Comparison of ENCODE assay signal across 21 cellular contexts in the genomic region with DNA sequence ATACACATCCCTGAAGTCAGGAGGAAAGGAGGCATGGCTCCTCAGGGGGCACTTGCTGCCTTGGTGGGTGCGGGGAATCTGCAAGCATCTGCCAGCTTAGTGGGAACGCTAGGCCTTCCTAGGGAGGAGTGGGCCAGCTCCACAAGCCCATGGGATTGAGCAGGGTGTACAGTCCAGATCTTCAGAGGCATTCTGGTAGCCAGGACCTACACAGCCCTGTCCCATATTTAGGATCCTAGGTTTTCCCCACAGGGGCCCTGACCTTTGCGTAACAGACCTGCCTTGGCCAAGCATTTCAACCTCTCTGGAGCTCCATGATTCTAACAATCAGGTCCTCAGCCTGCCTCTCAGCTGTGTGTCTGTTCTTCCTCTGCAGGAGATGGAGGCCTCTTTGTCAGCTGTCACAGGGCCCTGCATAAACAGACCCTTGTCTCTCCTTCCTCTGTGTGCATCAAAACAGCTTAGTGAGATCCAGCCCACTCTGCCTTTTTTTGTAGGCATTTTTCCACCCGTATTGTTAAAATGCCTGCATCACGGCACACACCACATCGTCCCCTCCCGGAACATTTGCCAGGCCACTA.
"Had no signal": no experiment of that assay in that cellular context is flagged by ENCODE, and none has a peak within 500 bp of the region (broad histone marks: within the 10 kb centered on the region; RNA-seq: fewer than 3 reads in every experiment).

No MANE protein-coding gene starts in this region.

- FAIRE-seq: endometrium, kidney had no signal

- H3K36me3 ChIP-seq: left lung, prostate gland, suprapubic skin had no signal

- H3K27ac Mint-ChIP-seq: activated CD4-positive, alpha-beta memory T cell treated with anti-CD3 and anti-CD28 coated beads, Interleukin-2, amount 10 ng/mL, durations not matched to agents 7 days and 5 days; activated CD4-positive, alpha-beta T cell treated with anti-CD3 and anti-CD28 coated beads for 36 hours; natural killer cell; type B pancreatic cell had no signal

- H3K9me3 ChIP-seq: left lung, prostate gland, suprapubic skin had no signal

- H3K4me1 Mint-ChIP-seq: activated CD4-positive, alpha-beta memory T cell treated with anti-CD3 and anti-CD28 coated beads, Interleukin-2, amount 10 ng/mL, durations not matched to agents 7 days and 5 days; activated CD4-positive, alpha-beta T cell treated with anti-CD3 and anti-CD28 coated beads for 36 hours; natural killer cell had no signal

- H3K27me3 ChIP-seq: hepatocyte, left lung, suprapubic skin had no signal

- H3K9me3 Mint-ChIP-seq: activated CD4-positive, alpha-beta memory T cell treated with anti-CD3 and anti-CD28 coated beads, Interleukin-2, amount 10 ng/mL, durations not matched to agents 7 days and 5 days; activated naive CD4-positive, alpha-beta T cell treated with anti-CD3 and anti-CD28 coated beads, Interleukin-2, amount 50 U/mL, for 72 hours; natural killer cell; type B pancreatic cell had no signal

- H2AFZ ChIP-seq: hepatocyte had no signal

- DNase-seq: activated CD4-positive, alpha-beta memory T cell treated with anti-CD3 and anti-CD28 coated beads, Interleukin-2, amount 10 ng/mL, durations not matched to agents 7 days and 5 days; activated CD4-positive, alpha-beta T cell treated with anti-CD3 and anti-CD28 coated beads for 36 hours; activated CD8-positive, alpha-beta memory T cell treated with anti-CD3 and anti-CD28 coated beads, Interleukin-2, amount 50 U/mL, for 4 hours; activated effector memory CD4-positive, alpha-beta T cell treated with anti-CD3 and anti-CD28 coated beads, Interleukin-2, amount 50 U/mL, for 16 hours; kidney; left lung; mammary epithelial cell; natural killer cell; occipital lobe; right cardiac atrium; stimulated activated CD4-positive, alpha-beta T cell treated with anti-CD3 and anti-CD28 coated beads, Interleukin-4, amount 100 ng/mL, for 4 hours; stimulated activated CD8-positive, alpha-beta memory T cell treated with anti-CD3 and anti-CD28 coated beads, Interleukin-4, amount 100 ng/mL, for 48 hours; stimulated activated naive CD8-positive, alpha-beta T cell treated with anti-CD3 and anti-CD28 coated beads, Interleukin-15, Interleukin-2, amounts not matched to agents 100 U/mL and 50 U/mL, for 24 hours; T-helper 1 cell had no signal

- H3K4me3 ChIP-seq: hepatocyte, left lung, prostate gland, smooth muscle cell, suprapubic skin had no signal

- H3K79me2 ChIP-seq: hepatocyte had no signal

- H3K27ac ChIP-seq: left lung, prostate gland, suprapubic skin had no signal

- H3K4me1 ChIP-seq: left lung, prostate gland, suprapubic skin had no signal

- H3K4me2 ChIP-seq: smooth muscle cell had no signal

- ATAC-seq: activated CD4-positive, alpha-beta T cell treated with anti-CD3 and anti-CD28 coated beads for 36 hours; activated naive CD4-positive, alpha-beta T cell treated with anti-CD3 and anti-CD28 coated beads, Interleukin-2, amount 50 U/mL, for 72 hours; left lung; right cardiac atrium; stimulated activated naive CD8-positive, alpha-beta T cell treated with anti-CD3 and anti-CD28 coated beads, Interleukin-15, Interleukin-2, amounts not matched to agents 100 U/mL and 50 U/mL, for 24 hours had no signal

- H3K36me3 Mint-ChIP-seq: activated naive CD4-positive, alpha-beta T cell treated with anti-CD3 and anti-CD28 coated beads, Interleukin-2, amount 50 U/mL, for 72 hours; natural killer cell; type B pancreatic cell had no signal

- H3K4me3 Mint-ChIP-seq: activated CD4-positive, alpha-beta memory T cell treated with anti-CD3 and anti-CD28 coated beads, Interleukin-2, amount 10 ng/mL, durations not matched to agents 7 days and 5 days; activated CD4-positive, alpha-beta T cell treated with anti-CD3 and anti-CD28 coated beads for 36 hours; natural killer cell; type B pancreatic cell had no signal

- H3K27me3 Mint-ChIP-seq: activated CD4-positive, alpha-beta T cell treated with anti-CD3 and anti-CD28 coated beads for 36 hours; type B pancreatic cell had no signal
